Comparison of ENCODE assay signal across 19 cellular contexts in the genomic region with DNA sequence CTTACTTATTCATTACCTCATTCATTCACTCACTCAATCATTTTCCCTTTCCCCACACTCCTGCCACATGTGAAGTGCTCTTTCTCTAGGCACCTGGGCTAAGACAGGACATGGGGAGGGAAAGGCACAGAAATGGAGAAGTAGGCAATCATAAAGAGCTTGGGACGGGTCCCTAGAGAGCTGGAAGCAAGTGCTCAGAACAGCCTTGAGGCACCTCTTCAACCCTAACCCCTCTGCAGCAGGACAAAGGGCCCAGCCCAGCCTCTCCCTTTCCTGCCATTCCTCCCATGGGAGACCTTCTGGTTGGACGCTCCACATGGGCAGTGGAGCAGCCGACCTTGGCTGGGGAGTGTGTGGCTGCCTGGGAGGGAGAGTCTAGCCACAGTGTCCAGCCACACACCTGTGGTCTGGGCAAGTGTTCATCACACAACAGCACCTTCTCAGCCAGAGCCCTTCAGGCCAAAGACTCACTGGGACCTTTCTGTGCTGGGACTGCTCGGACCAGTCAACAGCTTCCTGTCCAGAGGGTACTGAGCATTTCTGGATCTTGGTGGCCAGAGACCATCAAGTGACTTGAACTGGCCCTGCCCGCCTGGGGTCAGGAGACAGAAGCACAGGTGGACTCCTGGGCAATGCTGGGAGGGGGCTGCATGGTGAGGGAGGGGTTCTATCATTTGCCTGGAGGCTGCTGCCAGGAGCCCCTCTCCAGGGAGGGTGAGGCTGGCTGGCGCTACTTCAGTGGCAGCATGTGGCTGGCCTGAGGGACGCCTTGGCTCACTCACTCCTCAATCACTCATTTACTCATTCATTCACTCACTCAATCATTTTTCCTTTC. TPM values are rescaled to one million over a fixed set of nuclear protein-coding genes. Genes with fewer than 3 reads are reported as not detected.
DNase-seq lines count a peak whose midpoint lies in the region; ATAC-seq and TF ChIP-seq lines count a peak whose summit lies in the region.
"Had no signal": no experiment of that assay in that cellular context is flagged by ENCODE, and none has a peak within 500 bp of the region (broad histone marks: within the 10 kb centered on the region; RNA-seq: fewer than 3 reads in every experiment).

No MANE protein-coding gene starts in this region.

- H3K9ac ChIP-seq in colonic mucosa (ENCODE audit: low read depth in 2 of 2, low read length in 2 of 2) = no peak overlapping the region

- H3K27ac ChIP-seq in colonic mucosa = no peak overlapping the region
- H3K27ac ChIP-seq: Peyer's patch had no signal

- DNase-seq in activated CD8-positive, alpha-beta memory T cell treated with anti-CD3 and anti-CD28 coated beads for 24 hours = peak; percentile 41
- DNase-seq in activated CD8-positive, alpha-beta memory T cell treated with anti-CD3 and anti-CD28 coated beads, Interleukin-2, amount 50 U/mL, for 4 hours = no peak
- DNase-seq in GM13977 (ENCODE audit: low spot score) = peak; percentile 28
- peak; percentile 8 for DNase-seq in colonic mucosa
- peak; percentile 44 for DNase-seq in posterior vena cava (ENCODE audit: low spot score)
- no peak for DNase-seq in dedifferentiated amniotic fluid mesenchymal stem cell (ENCODE audit: extremely low spot score)
- no peak for DNase-seq in HT-29 (ENCODE audit: low spot score)
- DNase-seq: MG63, NCI-H1417, NCI-H1930, NCI-H2171 treated with DMSO at 0.1 percent for 48 hours, NCI-H510A, NCI-H82, SHP77 had no signal

- H3K4me1 ChIP-seq in colonic mucosa = no peaks in the 10 kb centered on the region
- H3K4me1 ChIP-seq: Peyer's patch had no signal

- intact Hi-C loops in colonic mucosa (cut with DNase I) = no loop called here
- intact Hi-C loops in posterior vena cava (cut with DNase I) = no loop called here

- H3K27me3 ChIP-seq in colonic mucosa = no peaks in the 10 kb centered on the region
- H3K27me3 ChIP-seq: MG63, Peyer's patch had no signal

- no peaks in the 10 kb centered on the region for H3K36me3 ChIP-seq in colonic mucosa
- H3K36me3 ChIP-seq: MG63, Peyer's patch had no signal

- no peaks in the 10 kb centered on the region for H3K9me3 ChIP-seq in colonic mucosa
- H3K9me3 ChIP-seq: Caco-2 had no signal

- TF ChIP-seq CTCF in GM13977 (IDR thresholded peaks at IDR 0.05; ENCODE audit: extremely low read depth, insufficient read depth, missing control alignments) (no peak), colonic mucosa (IDR thresholded peaks at IDR 0.05) (no peak)

- no peak for ATAC-seq in HG02973 (IDR thresholded peaks at IDR 0.05; ENCODE audit: unreplicated experiment)
- ATAC-seq: HepG2 had no signal

- in situ Hi-C loops in GM13977 (cut with MboI; ENCODE audit: low pct_unique_long_range_greater_than_20kb, low sequenced_read_pairs, unreplicated experiment) = no loop called here

- H3K4me3 ChIP-seq in colonic mucosa = no peak overlapping the region
- H3K4me3 ChIP-seq: MG63, Peyer's patch had no signal

RNA-seq across cellular contexts. Expression of gene MUC5AC, which starts 1.0 kb away (rescaled TPM):
- total RNA-seq in colonic mucosa (under 1 TPM; 0.03 to 0.20 TPM), posterior vena cava (not detected)
- 6.9 and 9.0 TPM in 2 replicates for total RNA-seq in HT-29 (2014; rRNA removed; shearing (Covaris generic))
- total RNA-seq: H1, HepG2, Peyer's patch had no signal

Comparison
In these comparisons a context has a peak if more than half of its experiments do, and no peak if none do; other contexts are left out.
1. DNase-seq: peak in activated CD8-positive, alpha-beta memory T cell treated with anti-CD3 and anti-CD28 coated beads for 24 hours (single experiment), GM13977 (single experiment), colonic mucosa (single experiment) and posterior vena cava (single experiment); none in activated CD8-positive, alpha-beta memory T cell treated with anti-CD3 and anti-CD28 coated beads, Interleukin-2, amount 50 U/mL, for 4 hours (single experiment), dedifferentiated amniotic fluid mesenchymal stem cell (single experiment) and HT-29 (single experiment).